In genomic region chr3:7001370-7001769, GRCh38 we compare ENCODE assay signal across 28 cellular contexts.
"Had no signal": no experiment of that assay in that cellular context is flagged by ENCODE, and none has a peak within 500 bp of the region (broad histone marks: within the 10 kb centered on the region; RNA-seq: fewer than 3 reads in every experiment).

No MANE protein-coding gene starts in this region.

- H3K36me3 ChIP-seq: stomach, suprapubic skin, thoracic aorta, thyroid gland, tibial artery, tibial nerve, transverse colon, upper lobe of left lung, upper lobe of right lung, uterus, vagina had no signal

- H3K27me3 Mint-ChIP-seq: stimulated activated memory B cell treated with anti-CD40 and anti-IgM and Interleukin-4, amounts not matched to agents 10 μg/mL and 1 μg/mL and 100 μg/mL, for 72 hours; stimulated activated naive CD8-positive, alpha-beta T cell treated with anti-CD3 and anti-CD28 coated beads, Interleukin-15, amount 100 ng/mL, for 72 hours; stimulated activated naive CD8-positive, alpha-beta T cell treated with anti-CD3 and anti-CD28 coated beads, Interleukin-15, Interleukin-2, amounts not matched to agents 100 ng/mL and 50 ng/mL, for 24 hours; type B pancreatic cell had no signal

- H3K4me3 ChIP-seq: stomach, suprapubic skin, testis, thoracic aorta, thyroid gland, tibial artery, tibial nerve, transverse colon, upper lobe of left lung, upper lobe of right lung, uterus, vagina had no signal

- ATAC-seq: stimulated activated effector memory CD8-positive, alpha-beta T cell treated with anti-CD3 and anti-CD28 coated beads, Interleukin-12 subunit alpha, Interleukin-12 subunit beta, amount 100 ng/mL, for 72 hours; stimulated activated memory B cell treated with anti-CD40 and anti-IgM and Interleukin-4, amounts not matched to agents 10 μg/mL and 1 μg/mL and 100 μg/mL, for 72 hours; stimulated activated naive CD8-positive, alpha-beta T cell treated with anti-CD3 and anti-CD28 coated beads, Interleukin-15, amount 100 ng/mL, for 72 hours; stimulated activated naive CD8-positive, alpha-beta T cell treated with anti-CD3 and anti-CD28 coated beads, Interleukin-15, Interleukin-2, amounts not matched to agents 100 U/mL and 50 U/mL, for 24 hours; upper lobe of right lung had no signal

- H3K36me3 Mint-ChIP-seq: stimulated activated effector memory CD8-positive, alpha-beta T cell treated with anti-CD3 and anti-CD28 coated beads, Interleukin-12 subunit alpha, Interleukin-12 subunit beta, amount 100 ng/mL, for 72 hours; stimulated activated memory B cell treated with anti-CD40 and anti-IgM and Interleukin-4, amounts not matched to agents 10 μg/mL and 1 μg/mL and 100 μg/mL, for 72 hours; type B pancreatic cell had no signal

- H3K4me1 ChIP-seq: stomach, suprapubic skin, testis, thyroid gland, tibial artery, tibial nerve, transverse colon, upper lobe of left lung, upper lobe of right lung, uterus, vagina had no signal

- FAIRE-seq: urothelium cell line had no signal

- H3K9me3 ChIP-seq: suprapubic skin, testis, thoracic aorta, thyroid gland, tibial artery, transverse colon, upper lobe of right lung, uterus, vagina had no signal

- H3K27ac ChIP-seq: stomach, suprapubic skin, testis, thoracic aorta, thyroid gland, tibial artery, tibial nerve, transverse colon, upper lobe of left lung, upper lobe of right lung, uterus, vagina had no signal

- H3K27me3 ChIP-seq: stomach, suprapubic skin, testis, thyroid gland, tibial artery, tibial nerve, transverse colon, upper lobe of left lung, upper lobe of right lung, uterus, vagina had no signal

- H3K4me1 Mint-ChIP-seq: stimulated activated effector memory CD8-positive, alpha-beta T cell treated with anti-CD3 and anti-CD28 coated beads, Interleukin-12 subunit alpha, Interleukin-12 subunit beta, amount 100 ng/mL, for 72 hours; stimulated activated memory B cell treated with anti-CD40 and anti-IgM and Interleukin-4, amounts not matched to agents 10 μg/mL and 1 μg/mL and 100 μg/mL, for 72 hours; stimulated activated naive CD8-positive, alpha-beta T cell treated with anti-CD3 and anti-CD28 coated beads, Interleukin-15, amount 100 ng/mL, for 72 hours had no signal

- H3K27ac Mint-ChIP-seq: stimulated activated effector memory CD8-positive, alpha-beta T cell treated with anti-CD3 and anti-CD28 coated beads, Interleukin-12 subunit alpha, Interleukin-12 subunit beta, amount 100 ng/mL, for 72 hours; stimulated activated memory B cell treated with anti-CD40 and anti-IgM and Interleukin-4, amounts not matched to agents 10 μg/mL and 1 μg/mL and 100 μg/mL, for 72 hours; stimulated activated naive CD8-positive, alpha-beta T cell treated with anti-CD3 and anti-CD28 coated beads, Interleukin-15, amount 100 ng/mL, for 72 hours; stimulated activated naive CD8-positive, alpha-beta T cell treated with anti-CD3 and anti-CD28 coated beads, Interleukin-15, Interleukin-2, amounts not matched to agents 100 ng/mL and 50 ng/mL, for 24 hours; type B pancreatic cell had no signal

- H3K9me3 Mint-ChIP-seq: type B pancreatic cell had no signal

- DNase-seq: stimulated activated CD4-positive, alpha-beta T cell treated with anti-CD3 and anti-CD28 coated beads, Interleukin-2, amount 100 ng/mL, for 48 hours; stimulated activated CD4-positive, alpha-beta T cell treated with anti-CD3 and anti-CD28 coated beads, Interleukin-4, amount 100 ng/mL, for 1 hour; stimulated activated CD4-positive, alpha-beta T cell treated with anti-CD3 and anti-CD28 coated beads, Interleukin-4, amount 100 ng/mL, for 24 hours; stimulated activated CD4-positive, alpha-beta T cell treated with anti-CD3 and anti-CD28 coated beads, Interleukin-4, amount 100 ng/mL, for 4 hours; stimulated activated CD8-positive, alpha-beta memory T cell treated with anti-CD3 and anti-CD28 coated beads, Interleukin-4, amount 100 ng/mL, for 48 hours; stimulated activated naive CD4-positive, alpha-beta T cell; stimulated activated naive CD4-positive, alpha-beta T cell treated with Interleukin-2 at 50 U/mL for 16 hours; stimulated activated naive CD8-positive, alpha-beta T cell treated with anti-CD3 and anti-CD28 coated beads, Interleukin-15, amount 100 ng/mL, for 72 hours; stimulated activated naive CD8-positive, alpha-beta T cell treated with anti-CD3 and anti-CD28 coated beads, Interleukin-15, Interleukin-2, amounts not matched to agents 100 U/mL and 50 U/mL, for 24 hours; stomach; substantia nigra; testis; thyroid gland; tibial artery; transverse colon; trophoblast cell; upper lobe of left lung; upper lobe of right lung; uterus had no signal

- H3K4me3 Mint-ChIP-seq: stimulated activated effector memory CD8-positive, alpha-beta T cell treated with anti-CD3 and anti-CD28 coated beads, Interleukin-12 subunit alpha, Interleukin-12 subunit beta, amount 100 ng/mL, for 72 hours; stimulated activated memory B cell treated with anti-CD40 and anti-IgM and Interleukin-4, amounts not matched to agents 10 μg/mL and 1 μg/mL and 100 μg/mL, for 72 hours; stimulated activated naive CD8-positive, alpha-beta T cell treated with anti-CD3 and anti-CD28 coated beads, Interleukin-15, amount 100 ng/mL, for 72 hours; stimulated activated naive CD8-positive, alpha-beta T cell treated with anti-CD3 and anti-CD28 coated beads, Interleukin-15, Interleukin-2, amounts not matched to agents 100 ng/mL and 50 ng/mL, for 24 hours; type B pancreatic cell had no signal
